15 cellular contexts compared by ENCODE assay signal in genomic region chr22:47615051-47615450, GRCh38.
A peak's percentile ranks its signal among the peaks of the same experiment; 100 is the strongest.
DNase-seq lines count a peak whose midpoint lies in the region; ATAC-seq and TF ChIP-seq lines count a peak whose summit lies in the region.
"Had no signal": no experiment of that assay in that cellular context is flagged by ENCODE, and none has a peak within 500 bp of the region (broad histone marks: within the 10 kb centered on the region; RNA-seq: fewer than 3 reads in every experiment).

No MANE protein-coding gene starts in this region.

- H3K27ac ChIP-seq in heart left ventricle (no peak overlapping the region), sigmoid colon (no peak overlapping the region)
- H3K27ac ChIP-seq: BLaER1 had no signal

- H3K4me3 ChIP-seq in heart left ventricle: no peak overlapping the region
- H3K4me3 ChIP-seq in sigmoid colon: no peak overlapping the region
- H3K4me3 ChIP-seq: BLaER1 had no signal

- DNase-seq in cardiac septum (ENCODE audit: low spot score): peak; percentile 7
- DNase-seq in heart left ventricle: no peak
- peak; percentile 41 for DNase-seq in mesenteric fat pad (ENCODE audit: low spot score)
- peak; percentile 53 for DNase-seq in sigmoid colon
- DNase-seq in activated naive CD8-positive, alpha-beta T cell treated with anti-CD3 and anti-CD28 coated beads for 36 hours: no peak
- DNase-seq: 8988T; AML-193; CD4-positive, CD25-positive, alpha-beta regulatory T cell; DMS53; GF-D8 had no signal

- H3K9me3 Mint-ChIP-seq in activated naive CD8-positive, alpha-beta T cell treated with anti-CD3 and anti-CD28 coated beads for 36 hours: no peaks in the 10 kb centered on the region

- 80 to 87% (median 84%) methylated on average over 7 to 10 of the region's 10 CpGs for WGBS in heart left ventricle, 4 donors
- WGBS in sigmoid colon, 2 donors: 88% methylated on average over 10 of the region's 10 CpGs

- H3K27me3 Mint-ChIP-seq in activated naive CD8-positive, alpha-beta T cell treated with anti-CD3 and anti-CD28 coated beads for 36 hours: peaks cover 4% of the 10 kb centered on the region
- H3K27me3 Mint-ChIP-seq: CD4-positive, CD25-positive, alpha-beta regulatory T cell had no signal

- no peaks in the 10 kb centered on the region for H3K36me3 Mint-ChIP-seq in activated naive CD8-positive, alpha-beta T cell treated with anti-CD3 and anti-CD28 coated beads for 36 hours
- H3K36me3 Mint-ChIP-seq: CD4-positive, CD25-positive, alpha-beta regulatory T cell had no signal

- TF ChIP-seq EP300 in sigmoid colon (IDR thresholded peaks at IDR 0.05): no peak

- H3K27ac Mint-ChIP-seq in activated naive CD8-positive, alpha-beta T cell treated with anti-CD3 and anti-CD28 coated beads for 36 hours: no peak overlapping the region
- H3K27ac Mint-ChIP-seq: CD4-positive, CD25-positive, alpha-beta regulatory T cell had no signal

- ATAC-seq in heart left ventricle (no peak), HG02571 (IDR thresholded peaks at IDR 0.05; ENCODE audit: unreplicated experiment) (no peak), HG03442 (IDR thresholded peaks at IDR 0.05; ENCODE audit: unreplicated experiment) (no peak), GM19035 (IDR thresholded peaks at IDR 0.05; ENCODE audit: unreplicated experiment) (no peak)
- ATAC-seq: HCT116 had no signal

- no peaks in the 10 kb centered on the region for H3K4me1 ChIP-seq in heart left ventricle
- no peaks in the 10 kb centered on the region for H3K4me1 ChIP-seq in sigmoid colon

- TF ChIP-seq POLR2A in heart left ventricle (IDR thresholded peaks at IDR 0.05): no peak
- no peak for TF ChIP-seq POLR2A in sigmoid colon (IDR thresholded peaks at IDR 0.05)

- H3K27me3 ChIP-seq in heart left ventricle (peaks cover 0 to 37% (median 0%) of the 10 kb centered on the region in 9 donors), sigmoid colon (peaks cover 0 to 10% (median 4%) of the 10 kb centered on the region in 3 donors)
- H3K27me3 ChIP-seq: BLaER1 had no signal

- H3K9me3 ChIP-seq in heart left ventricle: peaks cover 0 to 5% (median 0%) of the 10 kb centered on the region in 12 donors
- H3K9me3 ChIP-seq in sigmoid colon: no peaks in the 10 kb centered on the region
- H3K9me3 ChIP-seq: BLaER1 had no signal

- no peaks in the 10 kb centered on the region for H3K36me3 ChIP-seq in heart left ventricle
- H3K36me3 ChIP-seq in sigmoid colon: no peaks in the 10 kb centered on the region
- H3K36me3 ChIP-seq: BLaER1 had no signal

- no peak overlapping the region for H3K4me3 Mint-ChIP-seq in activated naive CD8-positive, alpha-beta T cell treated with anti-CD3 and anti-CD28 coated beads for 36 hours
- H3K4me3 Mint-ChIP-seq: CD4-positive, CD25-positive, alpha-beta regulatory T cell had no signal

- TF ChIP-seq CTCF in heart left ventricle (IDR thresholded peaks at IDR 0.05) (no peak), sigmoid colon (IDR thresholded peaks at IDR 0.05) (no peak)

- H3K4me1 Mint-ChIP-seq in activated naive CD8-positive, alpha-beta T cell treated with anti-CD3 and anti-CD28 coated beads for 36 hours: no peaks in the 10 kb centered on the region
- H3K4me1 Mint-ChIP-seq: CD4-positive, CD25-positive, alpha-beta regulatory T cell had no signal

- intact Hi-C loops in cardiac septum (cut with DNase I) (no loop called here), heart left ventricle (cut with DNase I) (no loop called here), sigmoid colon (cut with DNase I) (no loop called here)

Comparison
In these comparisons a context has a peak if more than half of its experiments do, and no peak if none do; other contexts are left out.
1. DNase-seq: peak in cardiac septum (single experiment), mesenteric fat pad (single experiment) and sigmoid colon (single experiment); none in heart left ventricle (0 of 5) and activated naive CD8-positive, alpha-beta T cell treated with anti-CD3 and anti-CD28 coated beads for 36 hours (single experiment).